22 cellular contexts compared by ENCODE assay signal in the genomic region with DNA sequence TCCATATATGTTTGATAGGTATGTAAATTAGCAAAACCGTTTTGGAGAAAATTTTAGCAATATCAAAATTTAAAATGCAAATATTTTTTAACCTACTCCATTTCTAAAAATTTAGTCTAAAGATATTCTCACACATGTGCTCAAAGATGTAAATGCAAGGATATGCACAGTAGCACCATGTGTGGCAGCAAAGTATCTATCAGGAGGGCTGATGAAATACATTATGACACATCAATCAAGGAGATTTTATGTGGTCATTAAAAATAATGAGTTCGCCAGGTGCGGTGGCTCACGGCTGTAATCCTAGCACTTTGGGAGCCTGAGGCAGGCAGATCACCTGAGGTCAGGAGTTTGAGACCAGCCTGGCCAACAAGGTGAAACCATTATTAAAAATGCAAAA. TPM values are rescaled to one million over a fixed set of nuclear protein-coding genes. Genes with fewer than 3 reads are reported as not detected.
"Had no signal": no experiment of that assay in that cellular context is flagged by ENCODE, and none has a peak within 500 bp of the region (broad histone marks: within the 10 kb centered on the region; RNA-seq: fewer than 3 reads in every experiment).

No MANE protein-coding gene starts in this region.

- H3K27ac ChIP-seq: ascending aorta, colonic mucosa, parathyroid adenoma, right lobe of liver, thoracic aorta, upper lobe of left lung had no signal

- H3K9me3 ChIP-seq: ascending aorta, colonic mucosa, right lobe of liver, thoracic aorta, upper lobe of left lung had no signal

- H3K4me3 ChIP-seq: ascending aorta, colonic mucosa, right lobe of liver, thoracic aorta, upper lobe of left lung had no signal

- H3K9me3 Mint-ChIP-seq: activated CD4-positive, alpha-beta T cell treated with anti-CD3 and anti-CD28 coated beads, Interleukin-2, amount 10 ng/mL, durations not matched to agents 7 days and 5 days; activated naive CD4-positive, alpha-beta T cell treated with anti-CD3 and anti-CD28 coated beads, Interleukin-2, amount 50 U/mL, for 24 hours; central memory CD8-positive, alpha-beta T cell; mesothelial cell of epicardium; natural killer cell treated with Interleukin-12 subunit alpha and Interleukin-12 subunit beta and Interleukin-15 and Interleukin-18, amount 100 ng/mL, for 72 hours; stimulated activated memory B cell treated with anti-CD40 and anti-IgM and Interleukin-4, amounts not matched to agents 10 μg/mL and 1 μg/mL and 100 μg/mL, for 72 hours had no signal

- ATAC-seq: activated CD4-positive, CD25-positive, alpha-beta regulatory T cell treated with anti-CD3 and anti-CD28 coated beads, Interleukin-2, amount 50 U/mL, for 24 hours; activated CD8-positive, alpha-beta T cell treated with anti-CD3 and anti-CD28 coated beads, Interleukin-2, amount 10 ng/mL, durations not matched to agents 7 days and 5 days; left lobe of liver; natural killer cell treated with Interleukin-12 subunit alpha and Interleukin-12 subunit beta and Interleukin-15 and Interleukin-18, amount 100 ng/mL, for 72 hours; right lobe of liver; stimulated activated memory B cell treated with anti-CD40 and anti-IgM and Interleukin-4, amounts not matched to agents 10 μg/mL and 1 μg/mL and 100 μg/mL, for 72 hours had no signal

- H3K36me3 Mint-ChIP-seq: natural killer cell treated with Interleukin-12 subunit alpha and Interleukin-12 subunit beta and Interleukin-15 and Interleukin-18, amount 100 ng/mL, for 72 hours had no signal

- H3K27ac Mint-ChIP-seq: activated CD4-positive, alpha-beta T cell treated with anti-CD3 and anti-CD28 coated beads, Interleukin-2, amount 10 ng/mL, durations not matched to agents 7 days and 5 days; activated CD8-positive, alpha-beta T cell treated with anti-CD3 and anti-CD28 coated beads, Interleukin-2, amount 10 ng/mL, durations not matched to agents 7 days and 5 days; mesothelial cell of epicardium; natural killer cell treated with Interleukin-12 subunit alpha and Interleukin-12 subunit beta and Interleukin-15 and Interleukin-18, amount 100 ng/mL, for 72 hours; stimulated activated memory B cell treated with anti-CD40 and anti-IgM and Interleukin-4, amounts not matched to agents 10 μg/mL and 1 μg/mL and 100 μg/mL, for 72 hours had no signal

- H3K4me1 ChIP-seq: ascending aorta, colonic mucosa, parathyroid adenoma had no signal

- H3K27me3 ChIP-seq: ascending aorta, colonic mucosa, right lobe of liver, upper lobe of left lung had no signal

- H3K4me3 Mint-ChIP-seq: activated CD4-positive, alpha-beta T cell treated with anti-CD3 and anti-CD28 coated beads, Interleukin-2, amount 10 ng/mL, durations not matched to agents 7 days and 5 days; activated CD8-positive, alpha-beta T cell treated with anti-CD3 and anti-CD28 coated beads, Interleukin-2, amount 10 ng/mL, durations not matched to agents 7 days and 5 days; activated naive CD4-positive, alpha-beta T cell treated with anti-CD3 and anti-CD28 coated beads, Interleukin-2, amount 50 U/mL, for 24 hours; central memory CD8-positive, alpha-beta T cell; mesothelial cell of epicardium; natural killer cell treated with Interleukin-12 subunit alpha and Interleukin-12 subunit beta and Interleukin-15 and Interleukin-18, amount 100 ng/mL, for 72 hours; stimulated activated memory B cell treated with anti-CD40 and anti-IgM and Interleukin-4, amounts not matched to agents 10 μg/mL and 1 μg/mL and 100 μg/mL, for 72 hours had no signal

- H3K4me1 Mint-ChIP-seq: mesothelial cell of epicardium had no signal

- DNase-seq: activated CD4-positive, alpha-beta T cell treated with anti-CD3 and anti-CD28 coated beads, Interleukin-2, amount 10 ng/mL, durations not matched to agents 7 days and 5 days; activated CD8-positive, alpha-beta T cell treated with anti-CD3 and anti-CD28 coated beads, Interleukin-2, amount 10 ng/mL, durations not matched to agents 7 days and 5 days; activated gamma-delta T cell; activated T-cell treated with anti-CD3 and anti-CD28 coated beads, Interleukin-2, amount 50 U/mL, for 48 hours; colonic mucosa; foreskin melanocyte; kidney; stimulated activated CD4-positive, alpha-beta T cell treated with anti-CD3 and anti-CD28 coated beads, Interleukin-4, amount 100 ng/mL, for 24 hours had no signal

RNA-seq across cellular contexts. Expression of gene RBP5, which starts 28.4 kb away (rescaled TPM):
- total RNA-seq: epithelial cell of proximal tubule; lung microvascular endothelial cell; natural killer cell treated with Interleukin-12 subunit alpha and Interleukin-12 subunit beta and Interleukin-15 and Interleukin-18, amount 100 ng/mL, for 72 hours had no signal
